18 cellular contexts compared by ENCODE assay signal in the genomic region with DNA sequence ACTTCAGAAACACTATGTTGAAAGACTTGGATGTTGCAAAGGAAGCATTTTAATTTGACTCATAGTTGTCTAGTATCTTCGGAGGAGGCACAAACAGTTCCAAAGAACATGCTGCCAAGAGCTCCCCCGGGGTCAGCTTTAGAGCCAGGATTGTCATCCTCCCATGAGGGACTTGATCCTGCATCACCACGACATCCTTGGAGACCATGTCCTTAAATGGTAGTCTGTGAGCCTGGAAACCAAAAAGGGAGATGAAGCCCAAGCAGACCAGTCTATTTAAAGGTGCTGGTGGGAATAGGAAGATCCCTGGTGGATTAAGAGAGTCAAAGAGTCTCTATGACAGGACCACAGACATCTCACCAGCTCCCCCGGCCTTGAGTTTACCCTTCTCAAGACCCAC. TPM values are rescaled to one million over a fixed set of nuclear protein-coding genes. Genes with fewer than 3 reads are reported as not detected.
DNase-seq lines count a peak whose midpoint lies in the region; ATAC-seq and TF ChIP-seq lines count a peak whose summit lies in the region.
"Had no signal": no experiment of that assay in that cellular context is flagged by ENCODE, and none has a peak within 500 bp of the region (broad histone marks: within the 10 kb centered on the region; RNA-seq: fewer than 3 reads in every experiment).

No MANE protein-coding gene starts in this region.

- intact Hi-C loops in left ventricle myocardium superior (cut with micrococcal nuclease): no loop called here
- intact Hi-C loops in psoas muscle (cut with DNase I): no loop called here
- intact Hi-C loops in vagina (cut with DNase I): no loop called here

- no peak overlapping the region for H3K4me3 ChIP-seq in fibroblast of villous mesenchyme (ENCODE audit: low read depth, low read length)
- no peak overlapping the region for H3K4me3 ChIP-seq in psoas muscle
- no peak overlapping the region for H3K4me3 ChIP-seq in vagina
- H3K4me3 ChIP-seq: BLaER1 treated with 17β-estradiol and CSF1 and Interleukin-3, amounts not matched to agents 10 nM and 100 nM had no signal

- H3K27me3 ChIP-seq in psoas muscle (ENCODE audit: insufficient read depth in 3 of 3, low read length in 2 of 3) (peaks cover 0 to 6% (median 4%) of the 10 kb centered on the region in 3 donors), vagina (no peaks in the 10 kb centered on the region)
- H3K27me3 ChIP-seq: BLaER1 treated with 17β-estradiol and CSF1 and Interleukin-3, amounts not matched to agents 10 nM and 100 nM had no signal

- H3K4me1 ChIP-seq in psoas muscle (no peaks in the 10 kb centered on the region), vagina (peaks cover 7% of the 10 kb centered on the region)

- peak; percentile 78 for ATAC-seq in left ventricle myocardium superior
- ATAC-seq in psoas muscle: peak in 2 of 4 donors; percentile 24 to 57
- no peak for ATAC-seq in GM18519 (IDR thresholded peaks at IDR 0.05; ENCODE audit: low FRiP score, unreplicated experiment)

- TF ChIP-seq CTCF in fibroblast of villous mesenchyme (IDR thresholded peaks at IDR 0.05; ENCODE audit: insufficient read depth, low read depth, low read length): no peak
- no peak for TF ChIP-seq CTCF in psoas muscle (IDR thresholded peaks at IDR 0.05)
- TF ChIP-seq CTCF in vagina (IDR thresholded peaks at IDR 0.05): no peak

- H3K9me3 ChIP-seq in psoas muscle: no peaks in the 10 kb centered on the region
- H3K9me3 ChIP-seq in vagina: no peaks in the 10 kb centered on the region

- H3K36me3 ChIP-seq in psoas muscle (ENCODE audit: insufficient read depth in 1 of 2, low read depth in 1 of 2) (no peaks in the 10 kb centered on the region), vagina (no peaks in the 10 kb centered on the region)
- H3K36me3 ChIP-seq: BLaER1 treated with 17β-estradiol and CSF1 and Interleukin-3, amounts not matched to agents 10 nM and 100 nM had no signal

- DNase-seq in fibroblast of villous mesenchyme (ENCODE audit: low read depth) (peak; percentile 2), left ventricle myocardium superior (peak; percentile 54), psoas muscle (peak; percentile 38 to 61), vagina (ENCODE audit: extremely low spot score in 2 of 2) (peak in 1 of 2 donors; percentile 91), GOT3 (lab: John Stamatoyannopoulos, UW) (no peak)
- DNase-seq in activated CD4-positive, alpha-beta T cell treated with anti-CD3 and anti-CD28 coated beads for 1 hour: no peak
- DNase-seq: H7, HFFc6, KG1, NCI-H1105 treated with DMSO at 0.1 percent for 48 hours, NCI-H1694 treated with DMSO at 0.1 percent for 48 hours, NCI-H524, NCI-H82, OCI-M1, SIG-M5 had no signal

- TF ChIP-seq POLR2A in vagina (IDR thresholded peaks at IDR 0.05): no peak

- WGBS in psoas muscle, 3 donors: 39 to 58% (median 52%) methylated on average over 4 of the region's 4 CpGs

- H3K27ac ChIP-seq in psoas muscle (no peak overlapping the region), vagina (peak overlapping the region; percentile 25)
- H3K27ac ChIP-seq: BLaER1 treated with 17β-estradiol and CSF1 and Interleukin-3, amounts not matched to agents 10 nM and 100 nM had no signal

RNA-seq across cellular contexts. Expression of gene DYNLRB2, which starts 33.3 kb away (rescaled TPM):
- total RNA-seq in fibroblast of villous mesenchyme (0.86 TPM in 1 of 2 replicates, not detected in the other), left ventricle myocardium superior (not detected), psoas muscle (not detected), vagina (not detected)
- under 1 TPM in 2 of 3 donors, not detected in 1; 0.22 to 0.27 TPM for polyA plus RNA-seq in psoas muscle
- total RNA-seq: RPMI7951 had no signal

Comparison
In these comparisons a context has a peak if more than half of its experiments do, and no peak if none do; other contexts are left out.
1. DNase-seq: peak in fibroblast of villous mesenchyme (single experiment), left ventricle myocardium superior (single experiment) and psoas muscle (2 of 2); none in GOT3 (single experiment) and activated CD4-positive, alpha-beta T cell treated with anti-CD3 and anti-CD28 coated beads for 1 hour (single experiment).